Comparison of ENCODE assay signal across 17 cellular contexts in the genomic region with DNA sequence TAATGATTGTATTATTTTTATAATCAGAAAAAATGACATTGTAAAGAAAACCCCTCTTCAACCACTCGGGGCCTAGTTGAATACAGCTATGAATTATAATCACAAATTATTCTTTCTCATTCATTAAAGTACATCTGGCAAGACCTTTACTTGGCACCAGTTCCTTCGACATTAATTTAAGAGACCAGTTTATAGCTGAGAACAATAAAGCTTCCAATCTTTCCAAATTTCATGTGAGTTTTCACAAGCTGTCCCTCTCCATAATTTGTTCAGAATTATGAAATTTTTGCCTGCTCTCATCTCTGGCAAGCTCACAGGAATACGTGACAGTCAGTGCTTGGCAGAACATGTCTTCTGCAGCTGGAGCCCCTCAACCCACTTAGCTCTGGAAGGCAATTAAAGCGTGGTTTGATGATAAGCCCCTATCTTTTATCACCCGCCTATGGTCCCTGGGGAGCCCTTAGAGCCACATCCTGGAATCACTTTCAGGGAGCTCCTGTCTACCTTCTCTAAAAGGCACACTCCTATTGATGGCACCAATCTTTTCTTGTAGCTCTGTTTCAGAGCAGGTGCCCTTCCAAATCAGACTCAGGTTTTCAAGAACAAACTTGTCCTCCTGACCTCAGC.
"Had no signal": no experiment of that assay in that cellular context is flagged by ENCODE, and none has a peak within 500 bp of the region (broad histone marks: within the 10 kb centered on the region; RNA-seq: fewer than 3 reads in every experiment).

No MANE protein-coding gene starts in this region.

- H3K4me1 ChIP-seq: colonic mucosa, esophagus squamous epithelium, vagina had no signal

- H3K4me3 ChIP-seq: cardiac muscle cell, colonic mucosa, esophagus squamous epithelium, lung, tibial artery, vagina had no signal

- H3K36me3 ChIP-seq: cardiac muscle cell, colonic mucosa, esophagus squamous epithelium, tibial artery, vagina, WERI-Rb-1 had no signal

- H3K27me3 Mint-ChIP-seq: progenitor cell of endocrine pancreas had no signal

- H3K27me3 ChIP-seq: cardiac muscle cell, colonic mucosa, esophagus squamous epithelium, tibial artery, vagina had no signal

- H3K4me1 Mint-ChIP-seq: activated T-helper 17 cell treated with anti-CD3 and anti-CD28 coated beads, Interleukin-2, amount 50 U/mL, for 72 hours; naive B cell had no signal

- H3K27ac Mint-ChIP-seq: activated naive CD4-positive, alpha-beta T cell treated with anti-CD3 and anti-CD28 coated beads for 36 hours; activated T-helper 17 cell treated with anti-CD3 and anti-CD28 coated beads, Interleukin-2, amount 50 U/mL, for 72 hours; naive B cell; progenitor cell of endocrine pancreas had no signal

- H3K4me3 Mint-ChIP-seq: activated naive CD4-positive, alpha-beta T cell treated with anti-CD3 and anti-CD28 coated beads for 36 hours; activated T-helper 17 cell treated with anti-CD3 and anti-CD28 coated beads, Interleukin-2, amount 50 U/mL, for 72 hours; naive B cell had no signal

- H3K9me3 Mint-ChIP-seq: activated naive CD4-positive, alpha-beta T cell treated with anti-CD3 and anti-CD28 coated beads for 36 hours; activated T-helper 17 cell treated with anti-CD3 and anti-CD28 coated beads, Interleukin-2, amount 50 U/mL, for 72 hours had no signal

- DNase-seq: activated CD4-positive, alpha-beta T cell treated with anti-CD3 and anti-CD28 coated beads for 4 hours; activated naive CD4-positive, alpha-beta T cell treated with anti-CD3 and anti-CD28 coated beads for 36 hours; activated T-cell treated with anti-CD3 and anti-CD28 coated beads for 4 hours; colonic mucosa; esophagus squamous epithelium; glutamatergic neuron; left cardiac atrium; naive B cell; small intestine; tibial artery; WERI-Rb-1 had no signal

- H3K27ac ChIP-seq: cardiac muscle cell, colonic mucosa, esophagus squamous epithelium, tibial artery, vagina, WERI-Rb-1 had no signal

- H3K9me3 ChIP-seq: colonic mucosa, esophagus squamous epithelium, tibial artery, vagina had no signal

- H3K36me3 Mint-ChIP-seq: naive B cell had no signal

- ATAC-seq: activated T-helper 17 cell treated with anti-CD3 and anti-CD28 coated beads, Interleukin-2, amount 50 U/mL, for 72 hours; left cardiac atrium; right cardiac atrium had no signal
